ENCODE assay signal across 2 cellular contexts in the genomic region with DNA sequence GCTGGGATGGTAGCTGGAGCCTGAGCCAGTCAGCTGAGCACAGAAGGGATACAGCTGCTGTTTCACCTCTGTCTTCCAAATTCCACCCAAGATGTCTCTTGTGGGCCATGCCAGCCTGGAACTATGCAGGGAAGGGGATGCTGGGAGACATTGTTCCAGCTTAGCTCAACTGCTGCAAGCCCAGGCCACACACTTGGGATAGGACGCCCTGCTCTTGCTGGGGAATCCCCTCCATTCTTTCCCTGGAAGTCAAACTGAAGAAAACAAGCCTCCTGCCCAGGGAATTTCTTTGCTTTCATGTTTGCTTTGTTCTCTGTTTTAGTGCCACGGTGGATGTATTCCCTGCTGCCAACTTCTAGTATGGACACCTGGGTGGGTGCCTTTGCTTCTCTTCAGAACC.
TF ChIP-seq lines count a peak whose summit lies in the region.

No MANE protein-coding gene starts in this region.

TF ChIP-seq in IMR-90, 13 proteins besides CTCF, POLR2A, EP300 and RAD21:
- TF ChIP-seq MXI1 (IDR thresholded peaks at IDR 0.05; ENCODE audit: borderline replicate concordance, low read depth, low read length) (no peak), BHLHE40 (IDR thresholded peaks at IDR 0.05; ENCODE audit: low read depth, low read length) (no peak), RFX5 (IDR thresholded peaks at IDR 0.05; ENCODE audit: low read depth, low read length) (no peak), CHD1 (IDR thresholded peaks at IDR 0.05; ENCODE audit: low read depth, low read length) (no peak), CEBPB (IDR thresholded peaks at IDR 0.05; ENCODE audit: low read depth, low read length) (no peak), MAZ (IDR thresholded peaks at IDR 0.05; ENCODE audit: borderline replicate concordance, low read depth, low read length) (no peak), RCOR1 (IDR thresholded peaks at IDR 0.05; ENCODE audit: insufficient replicate concordance, low read length) (no peak), MAFK (IDR thresholded peaks at IDR 0.05; ENCODE audit: low read depth, low read length) (no peak)
- TF ChIP-seq, protein P1, sequence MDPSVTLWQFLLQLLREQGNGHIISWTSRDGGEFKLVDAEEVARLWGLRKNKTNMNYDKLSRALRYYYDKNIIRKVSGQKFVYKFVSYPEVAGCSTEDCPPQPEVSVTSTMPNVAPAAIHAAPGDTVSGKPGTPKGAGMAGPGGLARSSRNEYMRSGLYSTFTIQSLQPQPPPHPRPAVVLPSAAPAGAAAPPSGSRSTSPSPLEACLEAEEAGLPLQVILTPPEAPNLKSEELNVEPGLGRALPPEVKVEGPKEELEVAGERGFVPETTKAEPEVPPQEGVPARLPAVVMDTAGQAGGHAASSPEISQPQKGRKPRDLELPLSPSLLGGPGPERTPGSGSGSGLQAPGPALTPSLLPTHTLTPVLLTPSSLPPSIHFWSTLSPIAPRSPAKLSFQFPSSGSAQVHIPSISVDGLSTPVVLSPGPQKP (IDR thresholded peaks at IDR 0.05; ENCODE audit: borderline replicate concordance, low read depth, low read length): no peak
TF ChIP-seq in IMR-90: peak in this region for 0.

TF ChIP-seq in H1, 55 proteins besides CTCF, POLR2A, EP300 and RAD21:
- TF ChIP-seq KDM4A (IDR thresholded peaks at IDR 0.05; ENCODE audit: low read depth, low read length, severe bottlenecking): no peak
- no peak for TF ChIP-seq RXRA (IDR thresholded peaks at IDR 0.05; ENCODE audit: insufficient read depth, low read depth, low read length)
- no peak for TF ChIP-seq SP4 (IDR thresholded peaks at IDR 0.05; ENCODE audit: low read length)
- no peak for TF ChIP-seq JUN (IDR thresholded peaks at IDR 0.05; ENCODE audit: low read depth, low read length)
- TF ChIP-seq, protein P2, sequence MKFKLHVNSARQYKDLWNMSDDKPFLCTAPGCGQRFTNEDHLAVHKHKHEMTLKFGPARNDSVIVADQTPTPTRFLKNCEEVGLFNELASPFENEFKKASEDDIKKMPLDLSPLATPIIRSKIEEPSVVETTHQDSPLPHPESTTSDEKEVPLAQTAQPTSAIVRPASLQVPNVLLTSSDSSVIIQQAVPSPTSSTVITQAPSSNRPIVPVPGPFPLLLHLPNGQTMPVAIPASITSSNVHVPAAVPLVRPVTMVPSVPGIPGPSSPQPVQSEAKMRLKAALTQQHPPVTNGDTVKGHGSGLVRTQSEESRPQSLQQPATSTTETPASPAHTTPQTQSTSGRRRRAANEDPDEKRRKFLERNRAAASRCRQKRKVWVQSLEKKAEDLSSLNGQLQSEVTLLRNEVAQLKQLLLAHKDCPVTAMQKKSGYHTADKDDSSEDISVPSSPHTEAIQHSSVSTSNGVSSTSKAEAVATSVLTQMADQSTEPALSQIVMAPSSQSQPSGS (IDR thresholded peaks at IDR 0.05; ENCODE audit: low read length): no peak
- no peak for TF ChIP-seq TAF7 (optimal IDR thresholded peaks at IDR 0.05; ENCODE audit: borderline replicate concordance, low read depth, low read length)
- no peak for TF ChIP-seq ZNF274 (IDR thresholded peaks at IDR 0.05; ENCODE audit: borderline replicate concordance, extremely low read depth, low read length)
- TF ChIP-seq RBBP5 (IDR thresholded peaks at IDR 0.05; ENCODE audit: borderline replicate concordance, low read depth, low read length): no peak
- TF ChIP-seq FOSL1 (IDR thresholded peaks at IDR 0.05; ENCODE audit: insufficient read depth, low read depth, low read length): no peak
- TF ChIP-seq JUND (IDR thresholded peaks at IDR 0.05; ENCODE audit: low read length): no peak
- TF ChIP-seq KDM5A (IDR thresholded peaks at IDR 0.05; ENCODE audit: low read length): no peak
- no peak for TF ChIP-seq TBP (IDR thresholded peaks at IDR 0.05; ENCODE audit: low read depth, low read length)
- no peak for TF ChIP-seq CBX5 (IDR thresholded peaks at IDR 0.05; ENCODE audit: low read depth, low read length)
- no peak for TF ChIP-seq SUZ12 (IDR thresholded peaks at IDR 0.05; ENCODE audit: low read length)
- TF ChIP-seq RFX5 (IDR thresholded peaks at IDR 0.05; ENCODE audit: borderline replicate concordance, low read depth, low read length): no peak
- no peak for TF ChIP-seq NANOG (IDR thresholded peaks at IDR 0.05; ENCODE audit: insufficient read depth, low read depth, low read length, poor library complexity, severe bottlenecking)
- no peak for TF ChIP-seq PHF8 (conservative IDR thresholded peaks at IDR 0.05; ENCODE audit: low read depth, low read length)
- TF ChIP-seq, protein P3, sequence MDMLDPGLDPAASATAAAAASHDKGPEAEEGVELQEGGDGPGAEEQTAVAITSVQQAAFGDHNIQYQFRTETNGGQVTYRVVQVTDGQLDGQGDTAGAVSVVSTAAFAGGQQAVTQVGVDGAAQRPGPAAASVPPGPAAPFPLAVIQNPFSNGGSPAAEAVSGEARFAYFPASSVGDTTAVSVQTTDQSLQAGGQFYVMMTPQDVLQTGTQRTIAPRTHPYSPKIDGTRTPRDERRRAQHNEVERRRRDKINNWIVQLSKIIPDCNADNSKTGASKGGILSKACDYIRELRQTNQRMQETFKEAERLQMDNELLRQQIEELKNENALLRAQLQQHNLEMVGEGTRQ (IDR thresholded peaks at IDR 0.05; ENCODE audit: low read length): no peak
- no peak for TF ChIP-seq SIN3A (conservative IDR thresholded peaks at IDR 0.05 in 1 of 2, IDR thresholded peaks at IDR 0.05 in 1 of 2; ENCODE audit: low read depth in 1 of 2, low read length in 2 of 2)
- TF ChIP-seq CEBPB (IDR thresholded peaks at IDR 0.05; ENCODE audit: low read depth, low read length): no peak
TF ChIP-seq in H1: peak in this region for 0.
